ENCODE assay signal across 7 cellular contexts in genomic region chr1:231418741-231419107, GRCh38. TPM values are rescaled to one million over a fixed set of nuclear protein-coding genes. Genes with fewer than 3 reads are reported as not detected.
DNase-seq lines count a peak whose midpoint lies in the region; ATAC-seq and TF ChIP-seq lines count a peak whose summit lies in the region.

No MANE protein-coding gene starts in this region.

- no peak overlapping the region for H2AFZ ChIP-seq in smooth muscle cell (ENCODE audit: low read depth)

- H3K9ac ChIP-seq in smooth muscle cell (ENCODE audit: low read depth) = peak overlapping the region; percentile 57

- H3K4me3 Mint-ChIP-seq in activated CD4-positive, alpha-beta memory T cell treated with anti-CD3 and anti-CD28 coated beads, Interleukin-2, amount 10 ng/mL, durations not matched to agents 7 days and 5 days = peak overlapping the region; percentile 92

- peak overlapping the region; percentile 97 for H3K4me3 ChIP-seq in HEK293 (ENCODE audit: low read depth, low read length)
- H3K4me3 ChIP-seq in gastroesophageal sphincter = peak overlapping the region; percentile 66 to 80
- H3K4me3 ChIP-seq in smooth muscle cell = peak overlapping the region; percentile 83

- H3K27me3 ChIP-seq in gastroesophageal sphincter (no peaks in the 10 kb centered on the region), smooth muscle cell (ENCODE audit: low read depth) (no peaks in the 10 kb centered on the region)

- H3K9me3 Mint-ChIP-seq in activated CD4-positive, alpha-beta memory T cell treated with anti-CD3 and anti-CD28 coated beads, Interleukin-2, amount 10 ng/mL, durations not matched to agents 7 days and 5 days = no peaks in the 10 kb centered on the region

- peaks cover 29% of the 10 kb centered on the region for H3K4me1 ChIP-seq in HEK293 (ENCODE audit: control insufficient read depth, insufficient read depth, low read length)
- H3K4me1 ChIP-seq in gastroesophageal sphincter = peaks cover 5 to 75% (median 30%) of the 10 kb centered on the region in 3 donors
- H3K4me1 ChIP-seq in smooth muscle cell (ENCODE audit: low read depth) = peaks cover 42% of the 10 kb centered on the region

- 0 out of 2 replicates have a peak overlapping the region, but pooled peaks have one; percentile 21 for H3K27ac ChIP-seq in HEK293 (ENCODE audit: extremely low read depth, low read depth, low read length)
- peak overlapping the region in 1 of 4 donors; percentile 97 for H3K27ac ChIP-seq in gastroesophageal sphincter
- no peak overlapping the region for H3K27ac ChIP-seq in smooth muscle cell (ENCODE audit: low read depth)

- peak overlapping the region; percentile 92 for H3K4me2 ChIP-seq in smooth muscle cell

- H3F3A ChIP-seq in smooth muscle cell (ENCODE audit: low read depth) = peaks cover 8% of the 10 kb centered on the region

- TF ChIP-seq CTCF in HEK293 (tag by site-specific recombination; IDR thresholded peaks at IDR 0.05) (no peak), gastroesophageal sphincter (IDR thresholded peaks at IDR 0.05) (no peak), smooth muscle cell (IDR thresholded peaks at IDR 0.05; ENCODE audit: borderline replicate concordance, insufficient read depth, poor library complexity, severe bottlenecking) (no peak)

- peaks cover 56% of the 10 kb centered on the region for H3K36me3 Mint-ChIP-seq in activated CD4-positive, alpha-beta memory T cell treated with anti-CD3 and anti-CD28 coated beads, Interleukin-2, amount 10 ng/mL, durations not matched to agents 7 days and 5 days (ENCODE audit: low read depth)

- H3K9me3 ChIP-seq in HEK293 (ENCODE audit: control insufficient read depth, insufficient read depth, low read depth, low read length) (no peaks in the 10 kb centered on the region), gastroesophageal sphincter (no peaks in the 10 kb centered on the region), smooth muscle cell (replicated peaks; ENCODE audit: low read depth) (no peaks in the 10 kb centered on the region)

- no peak for TF ChIP-seq POLR2A in gastroesophageal sphincter (IDR thresholded peaks at IDR 0.05)

- H3K27ac Mint-ChIP-seq in activated CD4-positive, alpha-beta memory T cell treated with anti-CD3 and anti-CD28 coated beads, Interleukin-2, amount 10 ng/mL, durations not matched to agents 7 days and 5 days = no peak overlapping the region

- CTCF ChIA-PET in HEK293 (lab: Yijun Ruan, JAX) = interaction anchor here (0.6 to 1.0 kb wide), 5 partner anchors 8 to 182 kb away, joined by 3 to 5 read pairs (median 3); no protein-coding TSS in a partner anchor
- CTCF ChIA-PET in activated CD4-positive, alpha-beta memory T cell treated with anti-CD3 and anti-CD28 coated beads, Interleukin-2, amount 10 ng/mL, durations not matched to agents 7 days and 5 days (lab: Charles Lee) = interaction anchor here (3.4 kb wide), 1 partner anchor 81 kb away, joined by 19 read pairs; the partner anchor contains the start of genes EXOC8 and SPRTN

- H3K79me2 ChIP-seq in smooth muscle cell (ENCODE audit: low read depth) = peaks cover 74% of the 10 kb centered on the region

- H3K36me3 ChIP-seq in HEK293 (ENCODE audit: control insufficient read depth in 2 of 2, insufficient read depth in 1 of 2, low read length in 2 of 2) (no peaks in the 10 kb centered on the region; a peak in 1 of 3 replicates), gastroesophageal sphincter (no peaks in the 10 kb centered on the region), smooth muscle cell (ENCODE audit: low read depth) (no peaks in the 10 kb centered on the region)

- peaks cover 51% of the 10 kb centered on the region for H3K4me1 Mint-ChIP-seq in activated CD4-positive, alpha-beta memory T cell treated with anti-CD3 and anti-CD28 coated beads, Interleukin-2, amount 10 ng/mL, durations not matched to agents 7 days and 5 days

- POLR2A ChIA-PET in HEK293 (lab: Yijun Ruan, JAX) = interaction anchor here (0.7 to 2.9 kb wide), 2 partner anchors 64 to 80 kb away, joined by 3 to 21 read pairs; partner anchors contain the start of genes EXOC8 and SPRTN
- POLR2A ChIA-PET in activated CD4-positive, alpha-beta memory T cell treated with anti-CD3 and anti-CD28 coated beads, Interleukin-2, amount 10 ng/mL, durations not matched to agents 7 days and 5 days (lab: Charles Lee) = interaction anchor here (1.5 to 5.0 kb wide), 2 partner anchors 81 to 109 kb away, joined by 4 to 64 read pairs; partner anchors contain the start of genes EXOC8 and SPRTN

- no peak for DNase-seq in activated CD4-positive, alpha-beta memory T cell treated with anti-CD3 and anti-CD28 coated beads, Interleukin-2, amount 10 ng/mL, durations not matched to agents 7 days and 5 days
- DNase-seq in smooth muscle cell (lab: John Stamatoyannopoulos, UW; ENCODE audit: unreplicated experiment) (no peak), pons (ENCODE audit: low spot score) (no peak), NCI-H2171 treated with DMSO at 0.1 percent for 48 hours (lab: John Stamatoyannopoulos, UW) (no peak)

- 21 to 43% methylated on average over 3 to 4 of the region's 4 CpGs for WGBS in gastroesophageal sphincter (ENCODE audit: low coverage in 1 of 2), 2 donors
- WGBS in smooth muscle cell (ENCODE audit: low lambda C conversion rate) = 91% methylated on average over 4 of the region's 4 CpGs

- TF ChIP-seq EP300 in gastroesophageal sphincter (IDR thresholded peaks at IDR 0.05) = no peak

- peaks cover 74% of the 10 kb centered on the region for H4K20me1 ChIP-seq in smooth muscle cell (ENCODE audit: low read depth)

- peaks cover 2% of the 10 kb centered on the region for H3K27me3 Mint-ChIP-seq in activated CD4-positive, alpha-beta memory T cell treated with anti-CD3 and anti-CD28 coated beads, Interleukin-2, amount 10 ng/mL, durations not matched to agents 7 days and 5 days

- ATAC-seq in gastroesophageal sphincter = no peak
- no peak for ATAC-seq in GM21529 (IDR thresholded peaks at IDR 0.05; ENCODE audit: unreplicated experiment)

TF ChIP-seq in HEK293, 187 proteins besides CTCF, POLR2A, EP300 and RAD21:
- TF ChIP-seq ZNF362 (tag by site-specific recombination; IDR thresholded peaks at IDR 0.05) (0 out of 2 replicates have a peak, but pooled peaks have one; percentile 54), ZFP37 (tag by site-specific recombination; IDR thresholded peaks at IDR 0.05) (peak; percentile 49; the same call in 1 of the 2 replicates), ZNF121 (tag by site-specific recombination; IDR thresholded peaks at IDR 0.05) (peak; percentile 99), ZNF449 (tag by site-specific recombination; IDR thresholded peaks at IDR 0.05) (no peak), ZNF239 (tag by site-specific recombination; IDR thresholded peaks at IDR 0.05) (no peak), FEZF1 (tag by site-specific recombination; IDR thresholded peaks at IDR 0.05) (peak; percentile 76), ZNF48 (tag by site-specific recombination; IDR thresholded peaks at IDR 0.05) (no peak), IKZF3 (tag by site-specific recombination; IDR thresholded peaks at IDR 0.05) (peak; percentile 48; the same call in 1 of the 2 replicates), ZNF335 (tag by site-specific recombination; conservative IDR thresholded peaks at IDR 0.05) (0 out of 2 replicates have a peak, but pooled peaks have one; percentile 40)

RNA-seq across cellular contexts. Expression of gene EGLN1, which starts 3.4 kb away (rescaled TPM):
- total RNA-seq in activated CD4-positive, alpha-beta memory T cell treated with anti-CD3 and anti-CD28 coated beads, Interleukin-2, amount 10 ng/mL, durations not matched to agents 7 days and 5 days = 10 to 100 TPM; 38.8 to 38.9 TPM
- total RNA-seq in gastroesophageal sphincter = 10 to 100 TPM; 42.5 to 67.5 (median 56.7) TPM
- total RNA-seq in smooth muscle cell = 36.8 and 38.5 TPM in 2 replicates
- 15.7 and 21.2 TPM in 2 replicates for polyA plus RNA-seq in smooth muscle cell
